Comparison of ENCODE assay signal across 13 cellular contexts in the genomic region with DNA sequence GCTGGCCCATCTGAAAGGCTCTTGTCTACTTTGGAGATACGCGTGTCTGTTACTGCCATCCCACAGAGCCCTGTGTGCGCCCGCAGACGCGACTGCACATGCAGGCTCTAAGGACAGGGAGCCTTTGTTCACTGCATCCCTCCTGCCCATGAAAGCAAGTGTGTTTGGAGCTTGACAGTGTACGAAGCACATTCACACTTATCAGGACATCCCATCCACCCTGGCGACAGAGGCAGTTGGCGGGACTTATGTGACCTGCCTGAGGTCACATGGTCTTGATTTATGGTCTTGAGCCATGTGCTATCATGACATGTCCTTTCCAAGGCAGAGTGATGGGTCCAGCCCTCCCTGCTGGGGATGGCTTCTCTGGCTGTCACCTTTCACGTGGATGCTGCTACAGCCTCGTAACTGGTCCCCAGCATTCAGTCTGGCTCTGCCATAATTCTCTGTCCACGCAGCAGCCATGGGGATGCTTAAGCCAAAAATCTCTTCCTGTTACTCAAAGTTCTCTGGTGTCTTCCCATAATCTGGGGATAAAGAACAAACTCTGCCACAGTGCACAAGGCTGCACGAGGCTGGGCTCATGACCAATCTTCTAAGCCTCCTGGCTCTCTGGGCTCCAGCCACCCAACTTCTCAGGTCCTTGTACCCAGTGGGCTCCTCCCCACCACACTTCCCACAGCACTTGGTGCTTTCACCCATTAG.
DNase-seq lines count a peak whose midpoint lies in the region; FAIRE-seq and TF ChIP-seq lines count a peak whose summit lies in the region.
"Had no signal": no experiment of that assay in that cellular context is flagged by ENCODE, and none has a peak within 500 bp of the region (broad histone marks: within the 10 kb centered on the region; RNA-seq: fewer than 3 reads in every experiment).

No MANE protein-coding gene starts in this region.

- no peak for FAIRE-seq in GM19239 (lab: Jason Lieb, UNC)

- H3K27me3 ChIP-seq in DOHH2 (ENCODE audit: control insufficient read depth, low read length): no peaks in the 10 kb centered on the region
- no peaks in the 10 kb centered on the region for H3K27me3 ChIP-seq in OCI-LY1 (ENCODE audit: insufficient read depth, low read length)
- H3K27me3 ChIP-seq in tibial artery: peaks cover 0 to 46% of the 10 kb centered on the region in 2 donors

- H3K9me3 ChIP-seq in DOHH2 (ENCODE audit: control insufficient read depth, insufficient read depth, low read length) (no peaks in the 10 kb centered on the region), OCI-LY1 (ENCODE audit: low read length) (no peaks in the 10 kb centered on the region), tibial artery (no peaks in the 10 kb centered on the region)
- H3K9me3 ChIP-seq: esophagus muscularis mucosa had no signal

- no peak overlapping the region for H3K4me3 ChIP-seq in DOHH2 (ENCODE audit: low read length)
- H3K4me3 ChIP-seq in OCI-LY1 (ENCODE audit: low read depth, low read length, poor library complexity, severe bottlenecking): no peak overlapping the region
- H3K4me3 ChIP-seq in tibial artery: no peak overlapping the region
- H3K4me3 ChIP-seq: esophagus muscularis mucosa had no signal

- H3K79me2 ChIP-seq in DOHH2 (ENCODE audit: control insufficient read depth, low read length) (peaks cover 51% of the 10 kb centered on the region), OCI-LY1 (ENCODE audit: insufficient read depth, low read length) (peaks cover 4% of the 10 kb centered on the region; the same call in 1 of the 2 replicates)

- no peak for TF ChIP-seq CTCF in DOHH2 (IDR thresholded peaks at IDR 0.05; ENCODE audit: low read depth, low read length, poor library complexity, severe bottlenecking)
- TF ChIP-seq CTCF in OCI-LY1 (IDR thresholded peaks at IDR 0.05; ENCODE audit: low read length): no peak
- TF ChIP-seq CTCF in tibial artery (IDR thresholded peaks at IDR 0.05): no peak

- H3K4me2 ChIP-seq in DOHH2 (ENCODE audit: low read length) (no peak overlapping the region), OCI-LY1 (ENCODE audit: low read length) (no peak overlapping the region)

- no peak overlapping the region for H2AFZ ChIP-seq in OCI-LY1 (ENCODE audit: low read length)

- DNase-seq in caudate nucleus (lab: John Stamatoyannopoulos, UW) (peak in 59 of 61 donors; percentile 29 to 96 (median 84)), nucleus accumbens (lab: John Stamatoyannopoulos, UW) (peak in 53 of 56 donors; percentile 34 to 97 (median 83)), tibial artery (no peak), NCI-H2107 treated with DMSO at 0.1 percent for 48 hours (lab: John Stamatoyannopoulos, UW; ENCODE audit: unreplicated experiment) (no peak), NCI-H1930 (lab: John Stamatoyannopoulos, UW) (no peak), GM19239 (ENCODE audit: insufficient read length, low spot score) (no peak)
- DNase-seq: activated effector memory CD4-positive, alpha-beta T cell treated with Interleukin-2 at 50 U/mL for 16 hours; cerebellar nuclear complex; NCI-H345; WERI-Rb-1 had no signal

- peaks cover 42% of the 10 kb centered on the region for H3K36me3 ChIP-seq in DOHH2 (ENCODE audit: control insufficient read depth, low read length)
- H3K36me3 ChIP-seq in OCI-LY1 (ENCODE audit: insufficient read depth, low read length): peaks cover 36% of the 10 kb centered on the region; the same call in 1 of the 2 replicates
- no peaks in the 10 kb centered on the region for H3K36me3 ChIP-seq in tibial artery
- H3K36me3 ChIP-seq: esophagus muscularis mucosa, WERI-Rb-1 had no signal

- H3K9me2 ChIP-seq in DOHH2 (replicated peaks; ENCODE audit: control insufficient read depth, low read length): no peaks in the 10 kb centered on the region
- H3K9me2 ChIP-seq in OCI-LY1 (ENCODE audit: low read depth, low read length): no peaks in the 10 kb centered on the region

- H3F3A ChIP-seq in DOHH2 (ENCODE audit: control insufficient read depth, insufficient read depth) (peaks cover 21% of the 10 kb centered on the region), OCI-LY1 (ENCODE audit: insufficient read depth, low read length) (peaks cover 8% of the 10 kb centered on the region)

- H3K4me1 ChIP-seq in DOHH2 (ENCODE audit: control insufficient read depth, low read length) (peaks cover 88% of the 10 kb centered on the region), OCI-LY1 (ENCODE audit: insufficient read depth, low read length, severe bottlenecking) (peaks cover 42% of the 10 kb centered on the region), tibial artery (peaks cover 0 to 9% (median 3%) of the 10 kb centered on the region in 4 donors)

- intact Hi-C loops in tibial artery (cut with DNase I; ENCODE audit: low total_unique reads): loop anchor here (10.0 kb wide), 1 partner anchor 165 kb away; a partner anchor contains a TSS

- H4K20me1 ChIP-seq in DOHH2 (ENCODE audit: control insufficient read depth, insufficient read depth, low read depth, low read length) (no peaks in the 10 kb centered on the region), OCI-LY1 (ENCODE audit: insufficient read depth, low read length) (no peaks in the 10 kb centered on the region)

- no peak overlapping the region for H3K9ac ChIP-seq in OCI-LY1 (ENCODE audit: low read length)

- peak overlapping the region; percentile 95 for H3K27ac ChIP-seq in DOHH2 (ENCODE audit: low read depth, low read length)
- peak overlapping the region; percentile 96 for H3K27ac ChIP-seq in OCI-LY1 (ENCODE audit: low read depth, low read length, poor library complexity, severe bottlenecking)
- peak overlapping the region; percentile 98 for H3K27ac ChIP-seq in caudate nucleus (ENCODE audit: low read depth, low read length)
- no peak overlapping the region for H3K27ac ChIP-seq in tibial artery
- H3K27ac ChIP-seq: esophagus muscularis mucosa, WERI-Rb-1 had no signal

Comparison
In these comparisons a context has a peak if more than half of its experiments do, and no peak if none do; other contexts are left out.
1. H3K27ac ChIP-seq: peak in DOHH2 (single experiment), OCI-LY1 (single experiment) and caudate nucleus (single experiment); none in tibial artery (0 of 2).
2. DNase-seq: peak in caudate nucleus (59 of 61) and nucleus accumbens (53 of 56); none in tibial artery (0 of 2), NCI-H2107 treated with DMSO at 0.1 percent for 48 hours (single experiment), NCI-H1930 (0 of 2) and GM19239 (single experiment).